In the genomic region with DNA sequence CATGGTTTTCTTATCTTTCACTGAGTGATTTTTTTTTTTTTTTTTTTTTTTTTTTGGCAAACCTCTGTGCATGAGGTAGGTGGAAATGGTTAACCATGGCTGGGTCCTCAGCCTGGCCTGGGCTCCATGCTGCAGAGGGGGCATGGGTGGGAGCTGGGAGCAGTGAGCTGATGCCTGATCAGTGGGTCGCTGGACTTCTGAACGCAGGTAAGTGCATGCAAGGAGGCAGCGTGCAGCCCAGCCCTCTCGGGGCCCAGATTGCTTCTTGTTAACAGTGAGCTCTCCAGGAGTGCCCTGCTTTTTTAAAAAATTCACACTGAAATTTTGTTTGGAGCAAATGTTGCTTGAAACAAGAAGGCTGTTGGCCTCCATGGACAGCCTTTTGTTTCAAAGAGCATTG, we compare ENCODE assay signal across 17 cellular contexts.
DNase-seq lines count a peak whose midpoint lies in the region; TF ChIP-seq lines count a peak whose summit lies in the region.
"Had no signal": no experiment of that assay in that cellular context is flagged by ENCODE, and none has a peak within 500 bp of the region (broad histone marks: within the 10 kb centered on the region; RNA-seq: fewer than 3 reads in every experiment).

No MANE protein-coding gene starts in this region.

- no peak overlapping the region for H2BK120ac ChIP-seq in trophoblast cell (ENCODE audit: insufficient read depth, low read length, poor library complexity)

- H3K4ac ChIP-seq in trophoblast cell (ENCODE audit: low read depth, low read length), result peak overlapping the region; percentile 52

- no CpG with 5 or more reads among the region's 4 CpGs for WGBS in trophoblast cell (ENCODE audit: extremely low coverage, insufficient coverage, insufficient read length)
- WGBS in esophagus squamous epithelium, 2 donors, result 100% methylated on average over 4 of the region's 4 CpGs; no CpG with 5 or more reads in 1 of the 2 donors

- H4K91ac ChIP-seq in trophoblast cell (ENCODE audit: low read depth, low read length), result peak overlapping the region; percentile 52

- no peak overlapping the region for H3K23ac ChIP-seq in trophoblast cell (ENCODE audit: low read length)

- H3K9ac ChIP-seq in trophoblast cell (ENCODE audit: low read length), result no peak overlapping the region
- H3K9ac ChIP-seq: GM23248 had no signal

- H3K4me3 Mint-ChIP-seq in HFFc6, result no peak overlapping the region
- H3K4me3 Mint-ChIP-seq: CD4-positive, CD25-positive, alpha-beta regulatory T cell; CD8-positive, alpha-beta memory T cell had no signal

- intact Hi-C loops in esophagus squamous epithelium (cut with DNase I), result no loop called here

- DNase-seq in HFFc6 (no peak), RWPE1 (ENCODE audit: low spot score) (no peak), globus pallidus (ENCODE audit: low spot score) (peak; percentile 20), trophoblast cell (no peak), NOMO-1 treated with DMSO at 0.1 percent for 48 hours (lab: John Stamatoyannopoulos, UW; ENCODE audit: unreplicated experiment) (no peak), NCI-H1436 treated with DMSO at 0.1 percent for 48 hours (lab: John Stamatoyannopoulos, UW) (no peak), esophagus squamous epithelium (lab: John Stamatoyannopoulos, UW) (no peak)
- DNase-seq: ACHN; BE2C; C1 segment of cervical spinal cord; CD4-positive, CD25-positive, alpha-beta regulatory T cell; CD8-positive, alpha-beta memory T cell; COR-L47; DMS 273 treated with DMSO at 0.1 percent for 48 hours; DMS53; GM23248 had no signal

- H3K9me3 ChIP-seq in trophoblast cell (ENCODE audit: insufficient read depth, low read depth, low read length) (no peaks in the 10 kb centered on the region), esophagus squamous epithelium (no peaks in the 10 kb centered on the region)
- H3K9me3 ChIP-seq: BE2C, HAP-1 had no signal

- peaks cover 85% of the 10 kb centered on the region for H3K4me1 Mint-ChIP-seq in HFFc6 (ENCODE audit: low read depth)

- H3K79me2 ChIP-seq in trophoblast cell (ENCODE audit: control insufficient read depth, insufficient read depth, low read length, poor library complexity), result peaks cover 8% of the 10 kb centered on the region

- no peak overlapping the region for H2BK12ac ChIP-seq in trophoblast cell (ENCODE audit: low read length)

- no peak overlapping the region for H4K8ac ChIP-seq in trophoblast cell (ENCODE audit: low read depth, low read length)

- peaks cover 22% of the 10 kb centered on the region for H3K79me1 ChIP-seq in trophoblast cell (ENCODE audit: low read length)

- TF ChIP-seq CTCF in HFFc6 (IDR thresholded peaks at IDR 0.05), result no peak
- TF ChIP-seq CTCF in RWPE1 (conservative IDR thresholded peaks at IDR 0.05; ENCODE audit: low read depth), result no peak
- no peak for TF ChIP-seq CTCF in esophagus squamous epithelium (IDR thresholded peaks at IDR 0.05)

- peak overlapping the region; percentile 13; the same call in 1 of the 2 replicates for H3K27ac Mint-ChIP-seq in HFFc6

- H3K27me3 Mint-ChIP-seq in HFFc6 (ENCODE audit: insufficient read depth), result peaks cover 8% of the 10 kb centered on the region
- H3K27me3 Mint-ChIP-seq: CD4-positive, CD25-positive, alpha-beta regulatory T cell; CD8-positive, alpha-beta memory T cell had no signal

- H3K27me3 ChIP-seq in trophoblast cell (ENCODE audit: insufficient read depth, low read length), result no peaks in the 10 kb centered on the region
- H3K27me3 ChIP-seq in esophagus squamous epithelium, result no peaks in the 10 kb centered on the region
- H3K27me3 ChIP-seq: BE2C had no signal

- no peaks in the 10 kb centered on the region for H3K9me3 Mint-ChIP-seq in HFFc6
- H3K9me3 Mint-ChIP-seq: CD4-positive, CD25-positive, alpha-beta regulatory T cell; CD8-positive, alpha-beta memory T cell had no signal

- H3K4me3 ChIP-seq in trophoblast cell (ENCODE audit: low read depth, low read length) (no peak overlapping the region), esophagus squamous epithelium (no peak overlapping the region)
- H3K4me3 ChIP-seq: GM23248, HAP-1 had no signal

- H3K4me1 ChIP-seq in trophoblast cell (ENCODE audit: control insufficient read depth in 1 of 2, insufficient read depth in 2 of 2, low read length in 2 of 2) (peaks cover 23 to 40% of the 10 kb centered on the region in 2 experiments), esophagus squamous epithelium (peaks cover 32 to 70% (median 50%) of the 10 kb centered on the region in 3 donors)
- H3K4me1 ChIP-seq: HAP-1 had no signal

- no peak overlapping the region for H3K18ac ChIP-seq in trophoblast cell (ENCODE audit: low read length)

- H2BK5ac ChIP-seq in trophoblast cell (ENCODE audit: low read depth, low read length, poor library complexity), result no peak overlapping the region

- no peak overlapping the region for H2AK5ac ChIP-seq in trophoblast cell (ENCODE audit: low read length)

- H3K4me2 ChIP-seq in trophoblast cell (ENCODE audit: low read length), result no peak overlapping the region

- H4K12ac ChIP-seq in trophoblast cell (ENCODE audit: low read depth, low read length), result no peak overlapping the region

- peaks cover 22 to 26% of the 10 kb centered on the region in 2 experiments for H3K36me3 ChIP-seq in trophoblast cell (ENCODE audit: control insufficient read depth in 1 of 2, insufficient read depth in 2 of 2, low read length in 2 of 2)
- H3K36me3 ChIP-seq in esophagus squamous epithelium, result peaks cover 0 to 28% (median 13%) of the 10 kb centered on the region in 3 donors

- POLR2A ChIA-PET in RWPE1 (lab: Yijun Ruan, JAX; ENCODE audit: low non-redundant PET), result no interaction called here

- TF ChIP-seq POLR2A in esophagus squamous epithelium (IDR thresholded peaks at IDR 0.05), result no peak

- CTCF ChIA-PET in RWPE1 (lab: Yijun Ruan, JAX), result interaction anchor here (0.6 kb wide), 1 partner anchor 509 kb away, joined by 3 read pairs; no protein-coding TSS in a partner anchor

- H3K27ac ChIP-seq in RWPE1 (peak overlapping the region; percentile 88), trophoblast cell (ENCODE audit: low read depth, low read length) (no peak overlapping the region), esophagus squamous epithelium (no peak overlapping the region)

- H2AFZ ChIP-seq in trophoblast cell (ENCODE audit: insufficient read depth, low read length, poor library complexity), result no peak overlapping the region
- H2AFZ ChIP-seq: GM23248 had no signal

- no peak overlapping the region for H3K14ac ChIP-seq in trophoblast cell (ENCODE audit: low read length)

- H3K36me3 Mint-ChIP-seq in HFFc6 (ENCODE audit: low read depth), result peaks cover 39% of the 10 kb centered on the region
